ENCODE assay signal across 13 cellular contexts in genomic region chr11:9203715-9204311, GRCh38.
A peak's percentile ranks its signal among the peaks of the same experiment; 100 is the strongest.
DNase-seq lines count a peak whose midpoint lies in the region; ATAC-seq, FAIRE-seq and TF ChIP-seq lines count a peak whose summit lies in the region.
"Had no signal": no experiment of that assay in that cellular context is flagged by ENCODE, and none has a peak within 500 bp of the region (broad histone marks: within the 10 kb centered on the region; RNA-seq: fewer than 3 reads in every experiment).

No MANE protein-coding gene starts in this region.

- H3K4me3 Mint-ChIP-seq in CD8-positive, alpha-beta T cell = no peak overlapping the region
- H3K4me3 Mint-ChIP-seq: activated naive CD8-positive, alpha-beta T cell treated with anti-CD3 and anti-CD28 coated beads, Interleukin-2, amount 50 U/mL, for 24 hours; stimulated activated naive B cell treated with anti-CD40 and anti-IgM and Interleukin-4, amounts not matched to agents 10 μg/mL and 1 μg/mL and 100 μg/mL, for 72 hours had no signal

- H3K9ac ChIP-seq in GM12878 (ENCODE audit: control insufficient read depth, insufficient read depth, low read length) = no peak overlapping the region
- no peak overlapping the region for H3K9ac ChIP-seq in liver (ENCODE audit: low read depth in 1 of 2, low read length in 2 of 2)

- no peaks in the 10 kb centered on the region for H3K27me3 Mint-ChIP-seq in CD8-positive, alpha-beta T cell (ENCODE audit: low read depth)
- H3K27me3 Mint-ChIP-seq: activated naive CD8-positive, alpha-beta T cell treated with anti-CD3 and anti-CD28 coated beads, Interleukin-2, amount 50 U/mL, for 24 hours; stimulated activated naive B cell treated with anti-CD40 and anti-IgM and Interleukin-4, amounts not matched to agents 10 μg/mL and 1 μg/mL and 100 μg/mL, for 72 hours had no signal

- H3K27ac Mint-ChIP-seq in CD8-positive, alpha-beta T cell = no peak overlapping the region
- H3K27ac Mint-ChIP-seq: activated naive CD8-positive, alpha-beta T cell treated with anti-CD3 and anti-CD28 coated beads, Interleukin-2, amount 50 U/mL, for 24 hours; stimulated activated naive B cell treated with anti-CD40 and anti-IgM and Interleukin-4, amounts not matched to agents 10 μg/mL and 1 μg/mL and 100 μg/mL, for 72 hours had no signal

- CTCF ChIA-PET in CD8-positive, alpha-beta T cell (lab: Charles Lee) = interaction anchor here (0.5 to 1.6 kb wide), 16 partner anchors 11 to 303 kb away, joined by 3 to 13 read pairs (median 3); partner anchors contain the start of gene DENND5A
- CTCF ChIA-PET in GM12878 (lab: Yijun Ruan, JAX) = interaction anchor here (0.7 to 2.9 kb wide), 7 partner anchors 10 to 363 kb away, joined by 3 to 16 read pairs (median 5); no protein-coding TSS in a partner anchor

- H3K36me3 ChIP-seq in CD8-positive, alpha-beta T cell (ENCODE audit: insufficient read depth, low read length) = peaks cover 5% of the 10 kb centered on the region
- H3K36me3 ChIP-seq in GM12878 (ENCODE audit: control insufficient read depth in 2 of 2, insufficient read depth in 2 of 2, low read length in 1 of 2) = peaks cover 2 to 7% of the 10 kb centered on the region in 2 experiments; a peak in 2 of 4 replicates
- peaks cover 3 to 11% (median 7%) of the 10 kb centered on the region in 4 donors for H3K36me3 ChIP-seq in liver (ENCODE audit: control insufficient read depth in 4 of 4, insufficient read depth in 3 of 4, low read depth in 1 of 4, low read length in 3 of 4)

- DNase-seq in CD8-positive, alpha-beta T cell = peak in 4 of 7 experiments; percentile 3 to 55 (median 25)
- DNase-seq in GM19239 (ENCODE audit: insufficient read length, low spot score) (no peak), GM12878 (ENCODE audit: low read depth, low spot score) (no peak), middle frontal gyrus (ENCODE audit: extremely low spot score, low spot score) (no peak), NCI-H345 treated with DMSO at 0.1 percent for 48 hours (lab: John Stamatoyannopoulos, UW; ENCODE audit: unreplicated experiment) (no peak)
- DNase-seq in stimulated activated naive CD4-positive, alpha-beta T cell treated with Interleukin-2 at 50 U/mL for 16 hours (lab: John Stamatoyannopoulos, UW) = no peak
- DNase-seq: activated naive CD8-positive, alpha-beta T cell treated with anti-CD3 and anti-CD28 coated beads, Interleukin-2, amount 50 U/mL, for 24 hours; NCI-H526 treated with DMSO at 0.1 percent for 48 hours; stimulated activated naive B cell treated with anti-CD40 and anti-IgM and Interleukin-4, amounts not matched to agents 10 μg/mL and 1 μg/mL and 100 μg/mL, for 72 hours had no signal

- peaks cover 28% of the 10 kb centered on the region for H3K4me1 Mint-ChIP-seq in CD8-positive, alpha-beta T cell (ENCODE audit: low read depth)

- peaks cover 42% of the 10 kb centered on the region for H3K36me3 Mint-ChIP-seq in CD8-positive, alpha-beta T cell

- no peak for TF ChIP-seq CTCF in CD8-positive, alpha-beta T cell (IDR thresholded peaks at IDR 0.05)
- TF ChIP-seq CTCF in GM12878 (IDR thresholded peaks at IDR 0.05 in 2 of 3, conservative IDR thresholded peaks at IDR 0.05 in 1 of 3; ENCODE audit: control insufficient read depth in 2 of 3, extremely low read depth in 1 of 3, insufficient read depth in 1 of 3, low read depth in 3 of 3, low read length in 3 of 3) (peak; percentile 24 to 38 (median 36); a peak in 4 of 6 replicates), liver (IDR thresholded peaks at IDR 0.05; ENCODE audit: low read depth, low read length, missing input control) (no peak)

- no peak overlapping the region for H3K4me3 ChIP-seq in CD8-positive, alpha-beta T cell (ENCODE audit: low read depth, low read length)
- H3K4me3 ChIP-seq in GM12878 = no peak overlapping the region
- H3K4me3 ChIP-seq in liver (ENCODE audit: low read depth in 1 of 3, low read length in 3 of 3) = no peak overlapping the region
- H3K4me3 ChIP-seq: skin epidermis had no signal

- SMC1A ChIA-PET in GM12878 (lab: Charles Lee; ENCODE audit: uncharacterized antibody, unreplicated experiment) = interaction anchor here (0.6 to 2.5 kb wide), 10 partner anchors 9 to 303 kb away, joined by 3 to 9 read pairs (median 4); no protein-coding TSS in a partner anchor

- POLR2A ChIA-PET in CD8-positive, alpha-beta T cell (lab: Charles Lee) = interaction anchor here (1.0 kb wide), 1 partner anchor 11 kb away, joined by 3 read pairs; no protein-coding TSS in a partner anchor
- POLR2A ChIA-PET in GM12878 (lab: Charles Lee) = interaction anchor here (0.6 kb wide), 1 partner anchor 31 kb away, joined by 3 read pairs; no protein-coding TSS in a partner anchor

- TF ChIP-seq RAD21 in GM12878 (IDR thresholded peaks at IDR 0.05; ENCODE audit: insufficient read depth, low read depth, low read length) = peak; percentile 49
- TF ChIP-seq RAD21 in liver (IDR thresholded peaks at IDR 0.05) = peak; percentile 7 to 14

- RAD21 ChIA-PET in GM12878 (lab: Charles Lee; ENCODE audit: unreplicated experiment) = interaction anchor here (1.0 to 2.9 kb wide), 2 partner anchors 160 to 303 kb away, joined by 3 to 12 read pairs; no protein-coding TSS in a partner anchor

- WGBS in GM12878 (ENCODE audit: insufficient coverage, insufficient replicate concordance, low lambda C conversion rate, missing lambda C conversion rate) = 97% methylated on average over 12 of the region's 12 CpGs
- WGBS in liver = 91% methylated on average over 12 of the region's 12 CpGs

- no peak for TF ChIP-seq POLR2A in GM12878 (IDR thresholded peaks at IDR 0.05; ENCODE audit: low read depth, low read length)

- no peak overlapping the region for H3K4me2 ChIP-seq in GM12878 (ENCODE audit: control insufficient read depth, insufficient read depth)

- FAIRE-seq in GM19239 (lab: Jason Lieb, UNC) (peak; percentile 51), GM12878 (lab: Jason Lieb, UNC) (no peak)

- H3K79me2 ChIP-seq in GM12878 (ENCODE audit: control insufficient read depth, insufficient read depth, low read length) = peaks cover 11% of the 10 kb centered on the region

- no peaks in the 10 kb centered on the region for H4K20me1 ChIP-seq in GM12878 (ENCODE audit: control insufficient read depth, insufficient read depth)

- H3K9me3 Mint-ChIP-seq in CD8-positive, alpha-beta T cell = no peaks in the 10 kb centered on the region
- H3K9me3 Mint-ChIP-seq: activated naive CD8-positive, alpha-beta T cell treated with anti-CD3 and anti-CD28 coated beads, Interleukin-2, amount 50 U/mL, for 24 hours; stimulated activated naive B cell treated with anti-CD40 and anti-IgM and Interleukin-4, amounts not matched to agents 10 μg/mL and 1 μg/mL and 100 μg/mL, for 72 hours had no signal

- no peak for TF ChIP-seq EP300 in GM12878 (IDR thresholded peaks at IDR 0.05; ENCODE audit: borderline replicate concordance in 1 of 2, control insufficient read depth in 1 of 2, low read depth in 2 of 2, low read length in 2 of 2)

- in situ Hi-C loops in GM12878 (cut with MboI) = no loop called here

- intact Hi-C loops in CD8-positive, alpha-beta T cell (cut with DNase I, micrococcal nuclease) = loop anchor here (1.0 to 5.0 kb wide), 4 partner anchors 58 to 302 kb away; partner anchors contain the start of gene IPO7 (in 1 of the 2)
- intact Hi-C loops in GM12878 (cut with micrococcal nuclease; ENCODE audit: unreplicated experiment) = no loop called here

- H3K9me3 ChIP-seq in CD8-positive, alpha-beta T cell (ENCODE audit: low read length) = no peaks in the 10 kb centered on the region
- H3K9me3 ChIP-seq in GM12878 (replicated peaks; ENCODE audit: control insufficient read depth, insufficient read depth, low read length) = no peaks in the 10 kb centered on the region
- H3K9me3 ChIP-seq in liver (ENCODE audit: control insufficient read depth in 4 of 4, low read length in 3 of 4) = no peaks in the 10 kb centered on the region

- no peaks in the 10 kb centered on the region for H3K27me3 ChIP-seq in CD8-positive, alpha-beta T cell (ENCODE audit: insufficient read depth, low read length)
- no peaks in the 10 kb centered on the region for H3K27me3 ChIP-seq in GM12878 (replicated peaks in 1 of 2; ENCODE audit: control insufficient read depth in 2 of 2, insufficient read depth in 2 of 2, low read length in 1 of 2)
- no peaks in the 10 kb centered on the region for H3K27me3 ChIP-seq in liver (ENCODE audit: control insufficient read depth in 4 of 4, insufficient read depth in 4 of 4, low read length in 3 of 4)

- H3K27ac ChIP-seq in CD8-positive, alpha-beta T cell (ENCODE audit: low read depth, low read length) = no peak overlapping the region
- H3K27ac ChIP-seq in GM12878 (ENCODE audit: control insufficient read depth, insufficient read depth) (no peak overlapping the region), liver (ENCODE audit: low read depth in 1 of 2, low read length in 2 of 2) (no peak overlapping the region)
- H3K27ac ChIP-seq: epithelial cell of prostate, skin epidermis had no signal

- no TSS peak for BruUV-seq in GM12878 (replicated peaks; lab: Mats Ljungman, UMichigan)

- peak; percentile 70 for ATAC-seq in CD8-positive, alpha-beta T cell
- peak; percentile 42; the same call in 1 of the 3 replicates for ATAC-seq in GM12878
- no peak for ATAC-seq in GM18861 (IDR thresholded peaks at IDR 0.05; ENCODE audit: unreplicated experiment)
- ATAC-seq: activated naive CD8-positive, alpha-beta T cell treated with anti-CD3 and anti-CD28 coated beads, Interleukin-2, amount 50 U/mL, for 24 hours; stimulated activated naive B cell treated with anti-CD40 and anti-IgM and Interleukin-4, amounts not matched to agents 10 μg/mL and 1 μg/mL and 100 μg/mL, for 72 hours had no signal

- H2AFZ ChIP-seq in GM12878 (ENCODE audit: control insufficient read depth, low read depth, low read length) = no peak overlapping the region

- peaks cover 3% of the 10 kb centered on the region for H3K4me1 ChIP-seq in CD8-positive, alpha-beta T cell (ENCODE audit: insufficient read depth, low read length)
- H3K4me1 ChIP-seq in GM12878 (ENCODE audit: control insufficient read depth, insufficient read depth, low read length) (peaks cover 9% of the 10 kb centered on the region), liver (ENCODE audit: control insufficient read depth in 4 of 4, insufficient read depth in 4 of 4, low read length in 3 of 4) (no peaks in the 10 kb centered on the region)

TF ChIP-seq in GM12878, 131 proteins besides CTCF, POLR2A, EP300 and RAD21:
- no peak for TF ChIP-seq EGR1 (IDR thresholded peaks at IDR 0.05; ENCODE audit: borderline replicate concordance in 1 of 2, low read depth in 2 of 2, low read length in 2 of 2)
- no peak for TF ChIP-seq KAT2A (conservative IDR thresholded peaks at IDR 0.05; ENCODE audit: control insufficient read depth, low read depth, low read length)
- no peak for TF ChIP-seq SRF (IDR thresholded peaks at IDR 0.05; ENCODE audit: low read depth in 2 of 2, low read length in 2 of 2)
- peak; percentile 31; the same call in 1 of the 2 replicates for TF ChIP-seq SMC3 (IDR thresholded peaks at IDR 0.05; ENCODE audit: borderline replicate concordance, low read length)

TF ChIP-seq in liver, 16 proteins besides CTCF, POLR2A, EP300 and RAD21:
- TF ChIP-seq EGR1 (IDR thresholded peaks at IDR 0.05; ENCODE audit: low read depth in 2 of 2) (no peak), RXRA (IDR thresholded peaks at IDR 0.05) (no peak), FOXA1 (IDR thresholded peaks at IDR 0.05) (no peak), YY1 (IDR thresholded peaks at IDR 0.05) (no peak), NR2F2 (IDR thresholded peaks at IDR 0.05) (no peak), GABPA (IDR thresholded peaks at IDR 0.05 in 1 of 2, conservative IDR thresholded peaks at IDR 0.05 in 1 of 2) (no peak), FOXA2 (IDR thresholded peaks at IDR 0.05) (no peak), HNF4G (IDR thresholded peaks at IDR 0.05) (no peak)

Comparison
In these comparisons a context has a peak if more than half of its experiments do, and no peak if none do; other contexts are left out.
1. DNase-seq: peak in CD8-positive, alpha-beta T cell (4 of 7); none in GM19239 (single experiment), GM12878 (single experiment), stimulated activated naive CD4-positive, alpha-beta T cell treated with Interleukin-2 at 50 U/mL for 16 hours (single experiment), middle frontal gyrus (single experiment) and NCI-H345 treated with DMSO at 0.1 percent for 48 hours (single experiment).
2. CTCF ChIP-seq: peak in GM12878 (3 of 3); none in CD8-positive, alpha-beta T cell (single experiment) and liver (single experiment).